8 cellular contexts compared by ENCODE assay signal in genomic region chr12:70243510-70244331, GRCh38. TPM values are rescaled to one million over a fixed set of nuclear protein-coding genes. Genes with fewer than 3 reads are reported as not detected.
DNase-seq lines count a peak whose midpoint lies in the region; ATAC-seq, FAIRE-seq and TF ChIP-seq lines count a peak whose summit lies in the region.

No MANE protein-coding gene starts in this region.

- H3K27ac ChIP-seq in Peyer's patch (peak overlapping the region; percentile 94 to 97 (median 97)), stomach (peak overlapping the region; percentile 95 to 98 (median 97))

- peaks cover 8% of the 10 kb centered on the region for H3K36me3 Mint-ChIP-seq in neural crest cell (ENCODE audit: low read depth)

- WGBS in stomach, 5 donors, result 0% methylated on average over 44 to 68 of the region's 69 CpGs

- no peak for TF ChIP-seq EP300 in stomach (IDR thresholded peaks at IDR 0.05)

- no peaks in the 10 kb centered on the region for H3K9me3 ChIP-seq in Peyer's patch
- H3K9me3 ChIP-seq in stomach, result no peaks in the 10 kb centered on the region

- no peaks in the 10 kb centered on the region for H3K9me3 Mint-ChIP-seq in neural crest cell

- H3K4me1 Mint-ChIP-seq in neural crest cell, result peaks cover 53% of the 10 kb centered on the region

- H3K4me3 ChIP-seq in Peyer's patch (peak overlapping the region; percentile 76 to 86 (median 84)), stomach (peak overlapping the region; percentile 81 to 97 (median 95))

- H3K4me3 Mint-ChIP-seq in neural crest cell, result peak overlapping the region; percentile 96

- DNase-seq in DMS153 treated with DMSO at 0.1 percent for 48 hours (lab: John Stamatoyannopoulos, UW; ENCODE audit: unreplicated experiment), result peak; percentile 20
- peak; percentile 57 for DNase-seq in HTR-8/SVneo (ENCODE audit: insufficient read length, low spot score)
- DNase-seq in Peyer's patch, result peak; percentile 65 to 85 (median 85)
- peak; percentile 57 for DNase-seq in activated T-helper 9 cell treated with anti-CD3 and anti-CD28 coated beads, Interleukin-2, amount 50 U/mL, for 16 hours (ENCODE audit: low read depth)
- peak; percentile 40 for DNase-seq in fibroblast of the conjunctiva (ENCODE audit: low read depth)
- DNase-seq in neural crest cell (ENCODE audit: low read depth, low spot score), result peak; percentile 56
- peak; percentile 60 for DNase-seq in stomach

- H3K27ac Mint-ChIP-seq in neural crest cell (ENCODE audit: unreplicated experiment), result peak overlapping the region; percentile 99

- no peaks in the 10 kb centered on the region for H3K27me3 ChIP-seq in Peyer's patch
- no peaks in the 10 kb centered on the region for H3K27me3 ChIP-seq in stomach

- peaks cover 0 to 34% (median 10%) of the 10 kb centered on the region in 4 donors for H3K4me1 ChIP-seq in Peyer's patch
- H3K4me1 ChIP-seq in stomach, result peaks cover 21 to 63% (median 49%) of the 10 kb centered on the region in 4 donors

- TF ChIP-seq POLR2A in Peyer's patch (IDR thresholded peaks at IDR 0.05) (no peak), stomach (IDR thresholded peaks at IDR 0.05) (no peak)

- FAIRE-seq in HTR-8/SVneo (lab: Jason Lieb, UNC), result no peak

- peak; percentile 47 for ATAC-seq in GM21390 (IDR thresholded peaks at IDR 0.05; ENCODE audit: unreplicated experiment)

- H3K36me3 ChIP-seq in Peyer's patch (peaks cover 0 to 18% (median 0%) of the 10 kb centered on the region in 3 donors), stomach (peaks cover 11 to 29% (median 19%) of the 10 kb centered on the region in 4 donors)

- no peaks in the 10 kb centered on the region for H3K27me3 Mint-ChIP-seq in neural crest cell (ENCODE audit: low read depth)

- TF ChIP-seq CTCF in Peyer's patch (IDR thresholded peaks at IDR 0.05) (no peak), neural crest cell (conservative IDR thresholded peaks at IDR 0.05) (no peak), stomach (IDR thresholded peaks at IDR 0.05) (no peak)

- intact Hi-C loops in stomach (cut with DNase I; ENCODE audit: low total_unique reads), result no loop called here

RNA-seq across cellular contexts. Expression of gene CNOT2, which starts 0.5 kb away (rescaled TPM):
- total RNA-seq in Peyer's patch (100 to 1,000 TPM; 115 to 263 (median 157) TPM), neural crest cell (79.4 and 86.9 TPM in 2 replicates), stomach (100 to 1,000 TPM in 3 of 5 donors, 10 to 100 TPM in 2; 18.0 to 237 (median 103) TPM)
- polyA plus RNA-seq in stomach, result 10 to 100 TPM; 22.4 to 31.3 (median 25.2) TPM

Comparison
In these comparisons a context has a peak if more than half of its experiments do, and no peak if none do; other contexts are left out.
1. Peak in every context shown above with its lines: DNase-seq, ATAC-seq, H3K4me3 ChIP-seq and H3K27ac ChIP-seq.
2. DNase-seq: peak in every context shown above with its lines; median percentile 85 in Peyer's patch; 60 in stomach; 57 in HTR-8/SVneo; 57 in activated T-helper 9 cell treated with anti-CD3 and anti-CD28 coated beads, Interleukin-2, amount 50 U/mL, for 16 hours; 56 in neural crest cell; 40 in fibroblast of the conjunctiva; 20 in DMS153 treated with DMSO at 0.1 percent for 48 hours.